29 cellular contexts compared by ENCODE assay signal in the genomic region with DNA sequence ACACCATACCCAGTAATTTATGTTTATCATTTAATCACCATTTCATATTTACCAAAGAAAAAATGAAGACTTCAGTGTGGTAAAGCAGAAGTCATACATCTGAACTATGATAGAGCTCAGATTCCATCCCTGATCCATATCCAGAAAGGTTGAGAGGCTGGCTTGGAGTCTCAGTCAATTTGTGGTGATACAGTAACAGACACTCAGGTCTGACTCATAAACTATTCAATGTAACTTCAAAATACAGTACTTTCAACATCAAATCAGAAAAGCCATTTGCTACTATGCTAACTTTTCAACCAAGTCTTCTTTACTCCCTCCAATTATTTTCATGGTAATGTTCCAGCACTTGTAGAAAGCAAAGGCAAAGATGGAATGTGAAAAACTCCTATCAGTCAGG.
DNase-seq lines count a peak whose midpoint lies in the region; ATAC-seq and TF ChIP-seq lines count a peak whose summit lies in the region.
"Had no signal": no experiment of that assay in that cellular context is flagged by ENCODE, and none has a peak within 500 bp of the region (broad histone marks: within the 10 kb centered on the region; RNA-seq: fewer than 3 reads in every experiment).

No MANE protein-coding gene starts in this region.

- no peak overlapping the region for H3K4me2 ChIP-seq in GM23338
- H3K4me2 ChIP-seq in mesenchymal stem cell (ENCODE audit: low read length, poor library complexity, severe bottlenecking), result no peak overlapping the region
- H3K4me2 ChIP-seq in mesendoderm (ENCODE audit: low read length), result no peak overlapping the region

- H3K36me3 ChIP-seq in GM23338 (ENCODE audit: insufficient read depth), result no peaks in the 10 kb centered on the region
- H3K36me3 ChIP-seq in mesenchymal stem cell (ENCODE audit: control insufficient read depth in 1 of 2, insufficient read depth in 2 of 2, low read depth in 1 of 2, low read length in 2 of 2), result no peaks in the 10 kb centered on the region
- H3K36me3 ChIP-seq in mucosa of descending colon (ENCODE audit: low read depth), result no peaks in the 10 kb centered on the region
- no peaks in the 10 kb centered on the region for H3K36me3 ChIP-seq in mesendoderm (ENCODE audit: control insufficient read depth, insufficient read depth, low read length)
- H3K36me3 ChIP-seq: thoracic aorta, uterus had no signal

- H4K20me1 ChIP-seq in GM23338 (replicated peaks; ENCODE audit: insufficient read depth), result no peaks in the 10 kb centered on the region

- H4K8ac ChIP-seq in mesenchymal stem cell (ENCODE audit: low read length), result no peak overlapping the region
- no peak overlapping the region for H4K8ac ChIP-seq in mesendoderm (ENCODE audit: low read depth, low read length)

- H2BK120ac ChIP-seq in mesenchymal stem cell (ENCODE audit: low read depth, low read length) (no peak overlapping the region), mesendoderm (ENCODE audit: low read depth, low read length) (no peak overlapping the region)

- H3K4me1 ChIP-seq in GM23338 (ENCODE audit: insufficient read depth) (no peaks in the 10 kb centered on the region), mesenchymal stem cell (ENCODE audit: control insufficient read depth, insufficient read depth, low read depth, low read length) (no peaks in the 10 kb centered on the region), mucosa of descending colon (ENCODE audit: low read depth) (no peaks in the 10 kb centered on the region), mesendoderm (ENCODE audit: control insufficient read depth, low read depth, low read length) (no peaks in the 10 kb centered on the region)
- H3K4me1 ChIP-seq: uterus had no signal

- H3K9me3 ChIP-seq in mesenchymal stem cell (ENCODE audit: control insufficient read depth, low read length) (no peaks in the 10 kb centered on the region), mucosa of descending colon (no peaks in the 10 kb centered on the region)
- H3K9me3 ChIP-seq: thoracic aorta, uterus had no signal

- H3K23ac ChIP-seq in mesenchymal stem cell (ENCODE audit: low read length in 2 of 2) (no peak overlapping the region), mesendoderm (ENCODE audit: low read length) (no peak overlapping the region)

- no peak for ATAC-seq in GM23338
- no peak for ATAC-seq in mucosa of descending colon
- ATAC-seq in activated CD8-positive, alpha-beta memory T cell treated with anti-CD3 and anti-CD28 coated beads, Interleukin-2, amount 10 ng/mL, durations not matched to agents 7 days and 5 days, result no peak
- ATAC-seq: activated naive CD8-positive, alpha-beta T cell treated with anti-CD3 and anti-CD28 coated beads, Interleukin-2, amount 50 U/mL, for 24 hours; esophagus mucosa; GM12878; natural killer cell treated with Interleukin-12 subunit alpha and Interleukin-12 subunit beta and Interleukin-15 and Interleukin-18, amount 100 ng/mL, for 72 hours; stimulated activated naive CD8-positive, alpha-beta T cell treated with anti-CD3 and anti-CD28 coated beads, Interleukin-15, Interleukin-2, amounts not matched to agents 100 U/mL and 50 U/mL, for 24 hours; T-helper 17 cell had no signal

- no peaks in the 10 kb centered on the region for H3K36me3 Mint-ChIP-seq in GM23338 (ENCODE audit: low read depth)
- H3K36me3 Mint-ChIP-seq in activated CD8-positive, alpha-beta memory T cell treated with anti-CD3 and anti-CD28 coated beads, Interleukin-2, amount 10 ng/mL, durations not matched to agents 7 days and 5 days, result no peaks in the 10 kb centered on the region
- H3K36me3 Mint-ChIP-seq: natural killer cell treated with Interleukin-12 subunit alpha and Interleukin-12 subunit beta and Interleukin-15 and Interleukin-18, amount 100 ng/mL, for 72 hours had no signal

- H3K18ac ChIP-seq in mesenchymal stem cell (ENCODE audit: low read depth in 1 of 2, low read length in 2 of 2) (no peak overlapping the region), mesendoderm (ENCODE audit: low read length) (no peak overlapping the region)

- H3K4me1 Mint-ChIP-seq in GM23338, result peaks cover 4% of the 10 kb centered on the region; the same call in 2 of the 3 replicates
- no peaks in the 10 kb centered on the region for H3K4me1 Mint-ChIP-seq in activated CD8-positive, alpha-beta memory T cell treated with anti-CD3 and anti-CD28 coated beads, Interleukin-2, amount 10 ng/mL, durations not matched to agents 7 days and 5 days
- H3K4me1 Mint-ChIP-seq: brain, T-helper 17 cell had no signal

- no peak overlapping the region for H4K91ac ChIP-seq in mesenchymal stem cell (ENCODE audit: low read length)

- CTCF ChIA-PET in activated CD8-positive, alpha-beta memory T cell treated with anti-CD3 and anti-CD28 coated beads, Interleukin-2, amount 10 ng/mL, durations not matched to agents 7 days and 5 days (lab: Charles Lee), result no interaction called here

- H3K4me3 ChIP-seq in GM23338 (no peak overlapping the region), mesenchymal stem cell (ENCODE audit: insufficient read depth in 1 of 2, low read depth in 1 of 2, low read length in 2 of 2) (no peak overlapping the region), mucosa of descending colon (no peak overlapping the region), mesendoderm (ENCODE audit: low read length) (no peak overlapping the region)
- H3K4me3 ChIP-seq: GM12878, SK-N-MC, skin epidermis, thoracic aorta, uterus had no signal

- H3K27me3 ChIP-seq in GM23338 (ENCODE audit: insufficient read depth) (no peaks in the 10 kb centered on the region), mesenchymal stem cell (ENCODE audit: control insufficient read depth in 1 of 2, insufficient read depth in 1 of 2, low read length in 2 of 2) (no peaks in the 10 kb centered on the region), mesendoderm (ENCODE audit: insufficient read depth, low read length, poor library complexity) (no peaks in the 10 kb centered on the region)
- H3K27me3 ChIP-seq: uterus had no signal

- peaks cover 2% of the 10 kb centered on the region for H3K27me3 Mint-ChIP-seq in GM23338 (ENCODE audit: insufficient read depth, low read depth, poor library complexity)
- no peaks in the 10 kb centered on the region for H3K27me3 Mint-ChIP-seq in activated CD8-positive, alpha-beta memory T cell treated with anti-CD3 and anti-CD28 coated beads, Interleukin-2, amount 10 ng/mL, durations not matched to agents 7 days and 5 days
- H3K27me3 Mint-ChIP-seq: activated naive CD8-positive, alpha-beta T cell treated with anti-CD3 and anti-CD28 coated beads, Interleukin-2, amount 50 U/mL, for 24 hours; activated T-cell treated with anti-CD3 and anti-CD28 coated beads, Interleukin-2, amount 50 U/mL, for 24 hours; brain; natural killer cell treated with Interleukin-12 subunit alpha and Interleukin-12 subunit beta and Interleukin-15 and Interleukin-18, amount 100 ng/mL, for 72 hours; T-helper 17 cell had no signal

- no peak overlapping the region for H3K14ac ChIP-seq in mesenchymal stem cell (ENCODE audit: low read length in 2 of 2)

- H3K9ac ChIP-seq in mesenchymal stem cell (ENCODE audit: low read length), result no peak overlapping the region
- no peak overlapping the region for H3K9ac ChIP-seq in mesendoderm (ENCODE audit: low read length)

- no peak overlapping the region for H4K5ac ChIP-seq in mesendoderm (ENCODE audit: low read length)

- H3K79me2 ChIP-seq in GM23338 (replicated peaks; ENCODE audit: insufficient read depth) (no peaks in the 10 kb centered on the region), mesendoderm (ENCODE audit: control insufficient read depth, insufficient read depth, low read length) (no peaks in the 10 kb centered on the region)

- no peak overlapping the region for H3K27ac Mint-ChIP-seq in GM23338
- no peak overlapping the region for H3K27ac Mint-ChIP-seq in activated CD8-positive, alpha-beta memory T cell treated with anti-CD3 and anti-CD28 coated beads, Interleukin-2, amount 10 ng/mL, durations not matched to agents 7 days and 5 days
- H3K27ac Mint-ChIP-seq: activated naive CD8-positive, alpha-beta T cell treated with anti-CD3 and anti-CD28 coated beads, Interleukin-2, amount 50 U/mL, for 24 hours; activated T-cell treated with anti-CD3 and anti-CD28 coated beads, Interleukin-2, amount 50 U/mL, for 24 hours; brain; natural killer cell treated with Interleukin-12 subunit alpha and Interleukin-12 subunit beta and Interleukin-15 and Interleukin-18, amount 100 ng/mL, for 72 hours; T-helper 17 cell had no signal

- H3K4ac ChIP-seq in mesenchymal stem cell (ENCODE audit: low read depth in 1 of 2, low read length in 2 of 2), result no peak overlapping the region
- H3K4ac ChIP-seq in mesendoderm (ENCODE audit: low read depth, low read length), result no peak overlapping the region

- H2BK5ac ChIP-seq in mesenchymal stem cell (ENCODE audit: low read depth, low read length, poor library complexity, severe bottlenecking) (no peak overlapping the region), mesendoderm (ENCODE audit: low read length) (no peak overlapping the region)

- H3K9me2 ChIP-seq in GM23338 (ENCODE audit: insufficient read depth), result no peaks in the 10 kb centered on the region

- H2AFZ ChIP-seq in GM23338, result no peak overlapping the region
- H2AFZ ChIP-seq in mesenchymal stem cell (ENCODE audit: low read depth, low read length), result no peak overlapping the region

- no peaks in the 10 kb centered on the region for H3F3A ChIP-seq in GM23338 (replicated peaks; ENCODE audit: low read depth)

- DNase-seq in GM23338 (ENCODE audit: low spot score) (peak; percentile 9), RKO (ENCODE audit: low spot score) (peak; percentile 16), dedifferentiated amniotic fluid mesenchymal stem cell (ENCODE audit: extremely low spot score) (peak; percentile 22), mesenchymal stem cell (peak; percentile 9), cardiac septum (ENCODE audit: low spot score) (no peak), mucosa of descending colon (no peak), mesendoderm (no peak)
- DNase-seq in activated CD8-positive, alpha-beta memory T cell treated with anti-CD3 and anti-CD28 coated beads, Interleukin-2, amount 10 ng/mL, durations not matched to agents 7 days and 5 days, result no peak
- DNase-seq: activated CD4-positive, alpha-beta T cell treated with anti-CD3 and anti-CD28 coated beads for 48 hours; activated gamma-delta T cell treated with Interleukin-2 at 50 U/mL for 16 hours; activated naive CD8-positive, alpha-beta T cell treated with anti-CD3 and anti-CD28 coated beads, Interleukin-2, amount 50 U/mL, for 24 hours; activated T-cell treated with anti-CD3 and anti-CD28 coated beads, Interleukin-2, amount 50 U/mL, for 24 hours; DND-41; effector memory CD4-positive, alpha-beta T cell; GOT3; islet precursor cell; NCI-H1105 treated with DMSO at 0.1 percent for 48 hours; NCI-H2081; NCI-H82; stimulated activated naive CD8-positive, alpha-beta T cell treated with anti-CD3 and anti-CD28 coated beads, Interleukin-15, Interleukin-2, amounts not matched to agents 100 U/mL and 50 U/mL, for 24 hours; T-helper 17 cell; uterus had no signal

- no peak overlapping the region for H3K27ac ChIP-seq in GM23338 (ENCODE audit: low read depth)
- no peak overlapping the region for H3K27ac ChIP-seq in mesenchymal stem cell (ENCODE audit: low read length, poor library complexity, severe bottlenecking)
- no peak overlapping the region for H3K27ac ChIP-seq in mesendoderm (ENCODE audit: low read depth, low read length)
- H3K27ac ChIP-seq: SK-N-MC, skin epidermis, thoracic aorta, uterus had no signal

- H2AK5ac ChIP-seq in mesenchymal stem cell (ENCODE audit: low read length, severe bottlenecking) (no peak overlapping the region), mesendoderm (ENCODE audit: low read length) (no peak overlapping the region)

- TF ChIP-seq CTCF in GM23338 (conservative IDR thresholded peaks at IDR 0.05; ENCODE audit: low read depth in 2 of 2) (no peak), mucosa of descending colon (IDR thresholded peaks at IDR 0.05) (no peak)

- no peak overlapping the region for H2BK15ac ChIP-seq in mesenchymal stem cell (ENCODE audit: low read depth, poor library complexity, severe bottlenecking)
- no peak overlapping the region for H2BK15ac ChIP-seq in mesendoderm (replicated peaks; ENCODE audit: low read depth)

- H2BK12ac ChIP-seq in mesenchymal stem cell (ENCODE audit: low read length in 2 of 2), result no peak overlapping the region

- H3K56ac ChIP-seq in mesendoderm (ENCODE audit: low read length), result no peak overlapping the region

- H3K79me1 ChIP-seq in mesenchymal stem cell (replicated peaks; ENCODE audit: low read length, poor library complexity, severe bottlenecking), result no peaks in the 10 kb centered on the region
- H3K79me1 ChIP-seq in mesendoderm (ENCODE audit: low read length), result no peaks in the 10 kb centered on the region

- H3K4me3 Mint-ChIP-seq in GM23338, result no peak overlapping the region
- H3K4me3 Mint-ChIP-seq in activated CD8-positive, alpha-beta memory T cell treated with anti-CD3 and anti-CD28 coated beads, Interleukin-2, amount 10 ng/mL, durations not matched to agents 7 days and 5 days, result no peak overlapping the region
- H3K4me3 Mint-ChIP-seq: activated naive CD8-positive, alpha-beta T cell treated with anti-CD3 and anti-CD28 coated beads, Interleukin-2, amount 50 U/mL, for 24 hours; activated T-cell treated with anti-CD3 and anti-CD28 coated beads, Interleukin-2, amount 50 U/mL, for 24 hours; brain; natural killer cell treated with Interleukin-12 subunit alpha and Interleukin-12 subunit beta and Interleukin-15 and Interleukin-18, amount 100 ng/mL, for 72 hours; T-helper 17 cell had no signal

- intact Hi-C loops in cardiac septum (cut with DNase I), result no loop called here
- intact Hi-C loops in mucosa of descending colon (cut with DNase I, micrococcal nuclease), result no loop called here

- H3K9me3 Mint-ChIP-seq in GM23338, result no peaks in the 10 kb centered on the region
- no peaks in the 10 kb centered on the region for H3K9me3 Mint-ChIP-seq in activated CD8-positive, alpha-beta memory T cell treated with anti-CD3 and anti-CD28 coated beads, Interleukin-2, amount 10 ng/mL, durations not matched to agents 7 days and 5 days (ENCODE audit: low read depth)
- H3K9me3 Mint-ChIP-seq: activated naive CD8-positive, alpha-beta T cell treated with anti-CD3 and anti-CD28 coated beads, Interleukin-2, amount 50 U/mL, for 24 hours; activated T-cell treated with anti-CD3 and anti-CD28 coated beads, Interleukin-2, amount 50 U/mL, for 24 hours; brain; natural killer cell treated with Interleukin-12 subunit alpha and Interleukin-12 subunit beta and Interleukin-15 and Interleukin-18, amount 100 ng/mL, for 72 hours had no signal

Comparison
In these comparisons a context has a peak if more than half of its experiments do, and no peak if none do; other contexts are left out.
1. DNase-seq: peak in GM23338 (single experiment), RKO (single experiment), dedifferentiated amniotic fluid mesenchymal stem cell (single experiment) and mesenchymal stem cell (single experiment); none in cardiac septum (single experiment), mucosa of descending colon (0 of 3), mesendoderm (single experiment) and activated CD8-positive, alpha-beta memory T cell treated with anti-CD3 and anti-CD28 coated beads, Interleukin-2, amount 10 ng/mL, durations not matched to agents 7 days and 5 days (single experiment).